Comparison of ENCODE assay signal across 23 cellular contexts in genomic region chr12:21130998-21131397, GRCh38. TPM values are rescaled to one million over a fixed set of nuclear protein-coding genes. Genes with fewer than 3 reads are reported as not detected.
"Had no signal": no experiment of that assay in that cellular context is flagged by ENCODE, and none has a peak within 500 bp of the region (broad histone marks: within the 10 kb centered on the region; RNA-seq: fewer than 3 reads in every experiment).

Gene SLCO1B1, plus strand, starts transcription at chr12:21131194. Its CDS starts 10,381 bp downstream, at chr12:21141575.

- H3K4me2 ChIP-seq: KMS-11, SK-N-SH had no signal

- DNase-seq: Kasumi-1, MM.1S, NCI-H1092 treated with DMSO at 0.1 percent for 48 hours, NCI-H1436, NCI-H187, NCI-H2029, NCI-H2081 treated with DMSO at 0.1 percent for 48 hours, NCI-H2171, NCI-H226, NCI-H446, NCI-H510A, NCI-H524 treated with DMSO at 0.1 percent for 48 hours, NCI-H69, NCI-H774, SHP77, SK-N-SH had no signal

- ATAC-seq: K562, Panc1 had no signal

- H3K4me3 ChIP-seq: K562 had no signal

- FAIRE-seq: K562 had no signal

- H3K27ac ChIP-seq: KMS-11, RWPE1 had no signal

- H3K9me3 ChIP-seq: SK-N-SH had no signal

- H3K9ac ChIP-seq: KMS-11, SK-N-SH had no signal

RNA-seq across cellular contexts. Expression of gene SLCO1B1, which starts in this region (rescaled TPM):
- total RNA-seq: HT1080, K562, SK-MEL-5 had no signal
- polyA plus RNA-seq: IgD-negative memory B cell, SK-N-SH had no signal
